In genomic region chr10:104026762-104027161, GRCh38 we compare ENCODE assay signal across 19 cellular contexts. TPM values are rescaled to one million over a fixed set of nuclear protein-coding genes. Genes with fewer than 3 reads are reported as not detected.
A peak's percentile ranks its signal among the peaks of the same experiment; 100 is the strongest.
DNase-seq lines count a peak whose midpoint lies in the region; ATAC-seq and TF ChIP-seq lines count a peak whose summit lies in the region.
"Had no signal": no experiment of that assay in that cellular context is flagged by ENCODE, and none has a peak within 500 bp of the region (broad histone marks: within the 10 kb centered on the region; RNA-seq: fewer than 3 reads in every experiment).

No MANE protein-coding gene starts in this region.

- DNase-seq in kidney epithelial cell (ENCODE audit: low read depth) (peak; percentile 62), retinal pigment epithelial cell (ENCODE audit: low read depth) (peak; percentile 22), NCI-H526 treated with DMSO at 0.1 percent for 48 hours (lab: John Stamatoyannopoulos, UW) (no peak)
- DNase-seq: BE2C; CD4-positive, alpha-beta memory T cell; DMS 273 treated with DMSO at 0.1 percent for 48 hours; H9; KBM-7; MV-4-11; NCI-H1417; NCI-H187 treated with DMSO at 0.1 percent for 48 hours; NCI-H446; OCI-M1; RPMI8226; SIG-M5 had no signal

- no peak for TF ChIP-seq CTCF in kidney epithelial cell (IDR thresholded peaks at IDR 0.05; ENCODE audit: insufficient read depth, low read length, poor library complexity, severe bottlenecking)
- no peak for TF ChIP-seq CTCF in retinal pigment epithelial cell (conservative IDR thresholded peaks at IDR 0.05; ENCODE audit: low read depth, low read length)

- H3K36me3 ChIP-seq in kidney epithelial cell (ENCODE audit: control insufficient read depth, insufficient read depth, low read length) = peaks cover 1% of the 10 kb centered on the region

- H3K27me3 ChIP-seq in kidney epithelial cell (ENCODE audit: control insufficient read depth, insufficient read depth, low read length) = no peaks in the 10 kb centered on the region
- H3K27me3 ChIP-seq: BE2C had no signal

- H3K4me3 ChIP-seq in kidney epithelial cell (ENCODE audit: low read depth, low read length) = no peak overlapping the region
- H3K4me3 ChIP-seq in retinal pigment epithelial cell (ENCODE audit: low read length) = no peak overlapping the region

- ATAC-seq in GM18907 (IDR thresholded peaks at IDR 0.05; ENCODE audit: unreplicated experiment) (peak; percentile 40), HG03460 (IDR thresholded peaks at IDR 0.05; ENCODE audit: unreplicated experiment) (peak; percentile 54), HG02763 (IDR thresholded peaks at IDR 0.05; ENCODE audit: unreplicated experiment) (no peak), HG03045 (IDR thresholded peaks at IDR 0.05; ENCODE audit: unreplicated experiment) (no peak)

RNA-seq across cellular contexts. Expression of gene COL17A1, which starts 58.9 kb away (rescaled TPM):
- 0.21 and 0.33 TPM in 2 replicates for total RNA-seq in kidney epithelial cell
- total RNA-seq: CD4-positive, alpha-beta memory T cell had no signal

RNA-seq across cellular contexts. Expression of gene SLK, which starts 59.8 kb away (rescaled TPM):
- 31.4 and 35.8 TPM in 2 replicates for total RNA-seq in kidney epithelial cell

Comparison
In these comparisons a context has a peak if more than half of its experiments do, and no peak if none do; other contexts are left out.
1. ATAC-seq: peak in GM18907 (single experiment) and HG03460 (single experiment); none in HG02763 (single experiment) and HG03045 (single experiment).